1 cellular context compared by ENCODE assay signal in genomic region chr16:69386596-69386995, GRCh38.
A peak's percentile ranks its signal among the peaks of the same experiment; 100 is the strongest.
TF ChIP-seq lines count a peak whose summit lies in the region.

No MANE protein-coding gene starts in this region.

TF ChIP-seq in HepG2, 621 proteins besides CTCF, POLR2A, EP300 and RAD21:
- 0 out of 2 replicates have a peak, but pooled peaks have one; percentile 6 for TF ChIP-seq RORA (CRISPR knock-in tag; IDR thresholded peaks at IDR 0.05)
- no peak for TF ChIP-seq PRPF4 (IDR thresholded peaks at IDR 0.05; ENCODE audit: low read depth, low read length, poor library complexity, severe bottlenecking)
- TF ChIP-seq CHD4 (IDR thresholded peaks at IDR 0.05; ENCODE audit: borderline replicate concordance, low read length), result peak; percentile 54; the same call in 1 of the 2 replicates
- TF ChIP-seq SP1 (IDR thresholded peaks at IDR 0.05), result no peak
- no peak for TF ChIP-seq SP1 (CRISPR knock-in tag; IDR thresholded peaks at IDR 0.05)
TF ChIP-seq in HepG2: peak in this region for 2.
